34 cellular contexts compared by ENCODE assay signal in genomic region chr22:43511276-43511910, GRCh38.
"Had no signal": no experiment of that assay in that cellular context is flagged by ENCODE, and none has a peak within 500 bp of the region (broad histone marks: within the 10 kb centered on the region; RNA-seq: fewer than 3 reads in every experiment).

No MANE protein-coding gene starts in this region.

- H3K4me1 ChIP-seq: ascending aorta, Peyer's patch had no signal

- H3K36me3 ChIP-seq: ascending aorta, MG63, Peyer's patch, WERI-Rb-1 had no signal

- DNase-seq: activated CD4-positive, alpha-beta memory T cell treated with anti-CD3 and anti-CD28 coated beads, Interleukin-2, amount 10 ng/mL, durations not matched to agents 7 days and 5 days; activated CD4-positive, alpha-beta T cell treated with anti-CD3 and anti-CD28 coated beads for 1 hour; activated CD4-positive, alpha-beta T cell treated with anti-CD3 and anti-CD28 coated beads for 48 hours; activated CD4-positive, CD25-positive, alpha-beta regulatory T cell; activated CD8-positive, alpha-beta memory T cell treated with anti-CD3 and anti-CD28 coated beads for 24 hours; activated CD8-positive, alpha-beta memory T cell treated with anti-CD3 and anti-CD28 coated beads, Interleukin-2, amount 10 ng/mL, durations not matched to agents 7 days and 5 days; activated CD8-positive, alpha-beta memory T cell treated with anti-CD3 and anti-CD28 coated beads, Interleukin-2, amount 50 U/mL, for 48 hours; activated effector memory CD4-positive, alpha-beta T cell treated with anti-CD3 and anti-CD28 coated beads, Interleukin-2, amount 50 U/mL, for 16 hours; activated naive CD4-positive, alpha-beta T cell; activated naive CD4-positive, alpha-beta T cell treated with anti-CD3 and anti-CD28 coated beads, Interleukin-2, amount 50 U/mL, for 16 hours; activated naive CD8-positive, alpha-beta T cell treated with anti-CD3 and anti-CD28 coated beads for 36 hours; activated T-cell treated with anti-CD3 and anti-CD28 coated beads, Interleukin-2, amount 50 U/mL, for 1 hour; activated T-cell treated with anti-CD3 and anti-CD28 coated beads, Interleukin-2, amount 50 U/mL, for 72 hours; amniotic stem cell; Karpas-422; KBM-7; MG63; NCI-H1092; NCI-H1436 treated with DMSO at 0.1 percent for 48 hours; NCI-H1694 treated with DMSO at 0.1 percent for 48 hours; NCI-H2029; NCI-H345; NCI-H524 treated with DMSO at 0.1 percent for 48 hours; PC-3; Right ventricle myocardium superior; RPMI8226; SW 1271; T-helper 1 cell; T-helper 2 cell; T-helper 9 cell; WERI-Rb-1 had no signal

- H3K4me3 ChIP-seq: ascending aorta, MG63, Peyer's patch had no signal

- H3K9me3 ChIP-seq: ascending aorta, MG63, Peyer's patch had no signal

- ATAC-seq: activated CD8-positive, alpha-beta memory T cell treated with anti-CD3 and anti-CD28 coated beads, Interleukin-2, amount 10 ng/mL, durations not matched to agents 7 days and 5 days; activated T-cell treated with anti-CD3 and anti-CD28 coated beads, Interleukin-2, amount 50 U/mL, for 72 hours; activated T-helper 17 cell treated with anti-CD3 and anti-CD28 coated beads, Interleukin-2, amount 50 U/mL, for 72 hours; PC-3 had no signal

- H3K27me3 ChIP-seq: ascending aorta, MG63, Peyer's patch had no signal

- H3K27ac ChIP-seq: ascending aorta, Peyer's patch, WERI-Rb-1 had no signal
